19 cellular contexts compared by ENCODE assay signal in genomic region chrX:2478546-2479419, GRCh38. TPM values are rescaled to one million over a fixed set of nuclear protein-coding genes. Genes with fewer than 3 reads are reported as not detected.
DNase-seq lines count a peak whose midpoint lies in the region; ATAC-seq and TF ChIP-seq lines count a peak whose summit lies in the region.
"Had no signal": no experiment of that assay in that cellular context is flagged by ENCODE, and none has a peak within 500 bp of the region (broad histone marks: within the 10 kb centered on the region; RNA-seq: fewer than 3 reads in every experiment).

No MANE protein-coding gene starts in this region.

- in situ Hi-C loops in IMR-90 (cut with MboI; ENCODE audit: low sequenced_read_pairs): no loop called here

- no peak overlapping the region for H3K4ac ChIP-seq in IMR-90 (ENCODE audit: low read depth, low read length)

- peaks cover 3% of the 10 kb centered on the region; the same call in 1 of the 2 replicates for H3K36me3 ChIP-seq in Caco-2 (ENCODE audit: control insufficient read depth, insufficient read depth, low read length)
- H3K36me3 ChIP-seq in IMR-90 (ENCODE audit: control insufficient read depth, insufficient read depth, low read length): peaks cover 5% of the 10 kb centered on the region; the same call in 1 of the 2 replicates
- H3K36me3 ChIP-seq in neural progenitor cell: no peaks in the 10 kb centered on the region

- peaks cover 37 to 57% of the 10 kb centered on the region in 2 experiments for H3K79me1 ChIP-seq in IMR-90 (ENCODE audit: low read depth in 1 of 2, low read length in 2 of 2)

- H3K9me1 ChIP-seq in IMR-90 (ENCODE audit: insufficient read depth, low read length): peaks cover 30% of the 10 kb centered on the region

- TF ChIP-seq POLR2A in IMR-90 (IDR thresholded peaks at IDR 0.05; ENCODE audit: low read depth, low read length): no peak

- TF ChIP-seq CTCF in Caco-2 (IDR thresholded peaks at IDR 0.05; ENCODE audit: insufficient read depth in 1 of 2, low read depth in 1 of 2, low read length in 1 of 2, severe bottlenecking in 1 of 2, unreplicated experiment in 1 of 2) (no peak), IMR-90 (conservative IDR thresholded peaks at IDR 0.05; ENCODE audit: low read depth, low read length) (no peak), neural progenitor cell (IDR thresholded peaks at IDR 0.05) (no peak)

- H4K5ac ChIP-seq in IMR-90 (ENCODE audit: low read depth, low read length): no peak overlapping the region

- H2AFZ ChIP-seq in IMR-90 (replicated peaks; ENCODE audit: low read length, poor library complexity) (no peak overlapping the region), neural progenitor cell (replicated peaks) (no peak overlapping the region)

- dilution Hi-C loops in IMR-90 (cut with HindIII; ENCODE audit: low sequenced_read_pairs, unreplicated experiment): no loop called here

- no TSS peak for BruUV-seq in Caco-2 (replicated peaks; lab: Mats Ljungman, UMichigan)
- no TSS peak for BruUV-seq in IMR-90 (replicated peaks; lab: Mats Ljungman, UMichigan)

- no peak overlapping the region for H4K8ac ChIP-seq in IMR-90 (ENCODE audit: low read depth in 2 of 2, low read length in 2 of 2)

- H3K9me3 Mint-ChIP-seq in Caco-2 (ENCODE audit: unreplicated experiment) (no peaks in the 10 kb centered on the region), neural progenitor cell (peaks cover 7% of the 10 kb centered on the region)
- peaks cover 6% of the 10 kb centered on the region for H3K9me3 Mint-ChIP-seq in activated naive CD8-positive, alpha-beta T cell treated with anti-CD3 and anti-CD28 coated beads for 36 hours

- WGBS in IMR-90 (ENCODE audit: extremely low coverage in 2 of 2, insufficient read length in 1 of 2), 2 experiments: 91% methylated on average over 19 of the region's 21 CpGs; no CpG with 5 or more reads in 1 of the 2 experiments

- H2AK5ac ChIP-seq in IMR-90 (ENCODE audit: low read depth, low read length): no peak overlapping the region

- peaks cover 41% of the 10 kb centered on the region for H3K4me1 ChIP-seq in Caco-2
- peaks cover 3% of the 10 kb centered on the region for H3K4me1 ChIP-seq in IMR-90 (ENCODE audit: control insufficient read depth, insufficient read depth, low read length)
- peaks cover 7% of the 10 kb centered on the region for H3K4me1 ChIP-seq in neural progenitor cell

- H3K4me3 Mint-ChIP-seq in Caco-2 (ENCODE audit: unreplicated experiment) (no peak overlapping the region), neural progenitor cell (no peak overlapping the region)
- H3K4me3 Mint-ChIP-seq in activated naive CD8-positive, alpha-beta T cell treated with anti-CD3 and anti-CD28 coated beads for 36 hours: no peak overlapping the region
- H3K4me3 Mint-ChIP-seq: CD14-positive monocyte had no signal

- H3K27ac ChIP-seq in IMR-90 (ENCODE audit: insufficient read depth, low read length) (no peak overlapping the region), neural progenitor cell (no peak overlapping the region)

- H3K9me3 ChIP-seq in Caco-2 (no peaks in the 10 kb centered on the region), IMR-90 (ENCODE audit: control insufficient read depth, insufficient read depth, low read length) (no peaks in the 10 kb centered on the region), neural progenitor cell (ENCODE audit: low read depth) (no peaks in the 10 kb centered on the region)

- no peaks in the 10 kb centered on the region for H3K27me3 Mint-ChIP-seq in Caco-2 (ENCODE audit: insufficient read depth, unreplicated experiment)
- H3K27me3 Mint-ChIP-seq in neural progenitor cell (ENCODE audit: insufficient read depth, low read depth): peaks cover 7% of the 10 kb centered on the region
- H3K27me3 Mint-ChIP-seq in activated naive CD8-positive, alpha-beta T cell treated with anti-CD3 and anti-CD28 coated beads for 36 hours: no peaks in the 10 kb centered on the region

- POLR2A ChIA-PET in Caco-2 (lab: Charles Lee): no interaction called here
- POLR2A ChIA-PET in IMR-90 (lab: Charles Lee; ENCODE audit: unreplicated experiment): no interaction called here

- H3K79me2 ChIP-seq in neural progenitor cell (ENCODE audit: low read depth): peaks cover 95% of the 10 kb centered on the region

- intact Hi-C loops in Caco-2 (cut with micrococcal nuclease; ENCODE audit: unreplicated experiment) (no loop called here), IMR-90 (cut with micrococcal nuclease) (no loop called here)

- no peak overlapping the region for H2BK120ac ChIP-seq in IMR-90 (ENCODE audit: low read depth, low read length)

- no peak overlapping the region for H2BK15ac ChIP-seq in IMR-90 (ENCODE audit: low read depth, low read length)

- H3K4me1 Mint-ChIP-seq in Caco-2 (ENCODE audit: low read depth, unreplicated experiment) (peaks cover 21% of the 10 kb centered on the region), neural progenitor cell (peaks cover 9% of the 10 kb centered on the region)
- no peaks in the 10 kb centered on the region for H3K4me1 Mint-ChIP-seq in activated naive CD8-positive, alpha-beta T cell treated with anti-CD3 and anti-CD28 coated beads for 36 hours
- H3K4me1 Mint-ChIP-seq: CD14-positive monocyte had no signal

- H4K91ac ChIP-seq in IMR-90 (ENCODE audit: insufficient read depth, low read depth, low read length): no peak overlapping the region

- no peak overlapping the region for H3K14ac ChIP-seq in IMR-90 (replicated peaks; ENCODE audit: low read depth, low read length)

- peaks cover 14% of the 10 kb centered on the region for H3F3A ChIP-seq in neural progenitor cell (ENCODE audit: low read depth)

- CTCF ChIA-PET in Caco-2 (lab: Charles Lee): no interaction called here
- CTCF ChIA-PET in IMR-90 (lab: Yijun Ruan, JAX): no interaction called here

- H3K4me2 ChIP-seq in IMR-90 (ENCODE audit: low read depth, low read length) (no peak overlapping the region), neural progenitor cell (no peak overlapping the region)

- H4K20me1 ChIP-seq in IMR-90 (ENCODE audit: insufficient read depth, low read length) (peaks cover 50% of the 10 kb centered on the region), neural progenitor cell (ENCODE audit: low read depth) (no peaks in the 10 kb centered on the region)

- H3K27me3 ChIP-seq in Caco-2 (replicated peaks; ENCODE audit: control insufficient read depth, insufficient read depth, low read length) (no peaks in the 10 kb centered on the region), IMR-90 (ENCODE audit: control insufficient read depth, insufficient read depth, low read length) (no peaks in the 10 kb centered on the region), neural progenitor cell (no peaks in the 10 kb centered on the region)

- TF ChIP-seq RAD21 in IMR-90 (IDR thresholded peaks at IDR 0.05; ENCODE audit: low read length): no peak

- H2BK5ac ChIP-seq in IMR-90 (ENCODE audit: low read depth, low read length, poor library complexity, severe bottlenecking): no peak overlapping the region

- H3K23ac ChIP-seq in IMR-90 (ENCODE audit: low read depth, low read length): 0 out of 2 replicates have a peak overlapping the region, but pooled peaks have one; percentile 16

- ATAC-seq in IMR-90 (ENCODE audit: low read depth): no peak
- ATAC-seq: SK-N-SH treated with all-trans-retinoic acid at 6 μM for 48 hours had no signal

- H3K36me3 Mint-ChIP-seq in Caco-2 (ENCODE audit: insufficient read depth, unreplicated experiment): peaks cover 25% of the 10 kb centered on the region
- H3K36me3 Mint-ChIP-seq in neural progenitor cell: peaks cover 32% of the 10 kb centered on the region
- peaks cover 18% of the 10 kb centered on the region for H3K36me3 Mint-ChIP-seq in activated naive CD8-positive, alpha-beta T cell treated with anti-CD3 and anti-CD28 coated beads for 36 hours

- H3K18ac ChIP-seq in IMR-90 (ENCODE audit: low read depth, low read length): no peak overlapping the region

- no peak overlapping the region for H3K9ac ChIP-seq in IMR-90 (ENCODE audit: low read depth, low read length)
- H3K9ac ChIP-seq in neural progenitor cell: no peak overlapping the region

- H2AK9ac ChIP-seq in IMR-90 (replicated peaks; ENCODE audit: low read depth, low read length, poor library complexity): peak overlapping the region; percentile 82

- no peak overlapping the region for H3K4me3 ChIP-seq in Caco-2 (ENCODE audit: low read depth, low read length)
- no peak overlapping the region for H3K4me3 ChIP-seq in IMR-90 (ENCODE audit: insufficient read depth, low read depth, low read length)
- H3K4me3 ChIP-seq in neural progenitor cell: no peak overlapping the region

- H2BK20ac ChIP-seq in IMR-90 (ENCODE audit: low read depth, low read length): no peak overlapping the region

- H3K27ac Mint-ChIP-seq in Caco-2 (ENCODE audit: unreplicated experiment): peak overlapping the region; percentile 73
- H3K27ac Mint-ChIP-seq in neural progenitor cell: peak overlapping the region; percentile 40
- H3K27ac Mint-ChIP-seq in activated naive CD8-positive, alpha-beta T cell treated with anti-CD3 and anti-CD28 coated beads for 36 hours: no peak overlapping the region
- H3K27ac Mint-ChIP-seq: CD14-positive monocyte had no signal

- DNase-seq in Caco-2 (no peak), IMR-90 (no peak), ecto neural progenitor cell (ENCODE audit: low spot score) (peak; percentile 36), neural progenitor cell (ENCODE audit: low spot score) (no peak), NCI-H146 treated with DMSO at 0.1 percent for 48 hours (lab: John Stamatoyannopoulos, UW; ENCODE audit: unreplicated experiment) (no peak), NOMO-1 (lab: John Stamatoyannopoulos, UW; ENCODE audit: unreplicated experiment in 2 of 2) (no peak)
- DNase-seq in activated naive CD8-positive, alpha-beta T cell treated with anti-CD3 and anti-CD28 coated beads for 36 hours: no peak
- DNase-seq in activated CD4-positive, alpha-beta T cell treated with anti-CD3 and anti-CD28 coated beads, Interleukin-2, amount 50 U/mL, for 4 hours: no peak
- DNase-seq: 8988T; DMS153; EL; NCI-H1105; NCI-H1694; NCI-H510A; NCI-H748 treated with DMSO at 0.1 percent for 48 hours; NK-92 treated with Interleukin-12 subunit alpha and Interleukin-12 subunit beta, amount 100 ng/mL, for 24 hours; SIG-M5 had no signal

- H3K56ac ChIP-seq in IMR-90 (ENCODE audit: extremely low read depth, insufficient read depth, low read length): no peak overlapping the region

RNA-seq across cellular contexts. Expression of gene DHRSX, which starts 22.0 kb away (rescaled TPM):
- total RNA-seq in Caco-2 (2022) (54.2 and 64.1 TPM in 2 replicates), IMR-90 (2012; rRNA removed) (26.2 and 28.3 TPM in 2 replicates), neural progenitor cell (ENCODE audit: low replicate concordance) (25.6 and 31.8 TPM in 2 replicates)
- 38.0 and 42.7 TPM in 2 replicates for polyA plus RNA-seq in IMR-90 (2012; rRNA removed)
- polyA plus RNA-seq in IMR-90 (2012; cell fraction: cytosol; rRNA removed): 28.3 and 35.0 TPM in 2 replicates
- 28.1 and 30.9 TPM in 2 replicates for polyA plus RNA-seq in IMR-90 (2012; cell fraction: nucleus; rRNA removed; ENCODE audit: low replicate concordance)
- 10 to 100 TPM; 18.2 to 19.7 TPM for total RNA-seq in activated naive CD8-positive, alpha-beta T cell treated with anti-CD3 and anti-CD28 coated beads for 36 hours

RNA-seq across cellular contexts. Expression of gene ZBED1, which starts 22.0 kb away (rescaled TPM):
- total RNA-seq in Caco-2 (2022) (63.7 and 68.8 TPM in 2 replicates), IMR-90 (2012; rRNA removed) (13.1 and 13.6 TPM in 2 replicates), neural progenitor cell (ENCODE audit: low replicate concordance) (36.9 and 37.0 TPM in 2 replicates)
- 21.5 and 22.4 TPM in 2 replicates for polyA plus RNA-seq in IMR-90 (2012; rRNA removed)
- polyA plus RNA-seq in IMR-90 (2012; cell fraction: cytosol; rRNA removed): 14.3 and 22.8 TPM in 2 replicates
- polyA plus RNA-seq in IMR-90 (2012; cell fraction: nucleus; rRNA removed; ENCODE audit: low replicate concordance): 6.0 and 10.4 TPM in 2 replicates
- total RNA-seq in activated naive CD8-positive, alpha-beta T cell treated with anti-CD3 and anti-CD28 coated beads for 36 hours: 10 to 100 TPM; 33.2 to 36.0 TPM
